In genomic region chr7:36304099-36304425, GRCh38 we compare ENCODE assay signal across 10 cellular contexts.
DNase-seq lines count a peak whose midpoint lies in the region; ATAC-seq and TF ChIP-seq lines count a peak whose summit lies in the region.
"Had no signal": no experiment of that assay in that cellular context is flagged by ENCODE, and none has a peak within 500 bp of the region (broad histone marks: within the 10 kb centered on the region; RNA-seq: fewer than 3 reads in every experiment).

No MANE protein-coding gene starts in this region.

- no peak overlapping the region for H2BK5ac ChIP-seq in neuronal stem cell (ENCODE audit: low read length)

- TF ChIP-seq POLR2A in vagina (IDR thresholded peaks at IDR 0.05): no peak

- no peak overlapping the region for H3K4ac ChIP-seq in neuronal stem cell (ENCODE audit: low read length)

- DNase-seq in right atrium auricular region (ENCODE audit: low spot score): no peak
- DNase-seq in Right ventricle myocardium superior: no peak
- no peak for DNase-seq in coronary artery (ENCODE audit: low spot score)
- DNase-seq in neuronal stem cell (ENCODE audit: low spot score): no peak
- no peak for DNase-seq in vagina (ENCODE audit: extremely low spot score in 2 of 2)
- DNase-seq: activated CD4-positive, alpha-beta T cell treated with anti-CD3 and anti-CD28 coated beads, Interleukin-2, amount 50 U/mL, for 4 hours; activated naive CD4-positive, alpha-beta T cell treated with anti-CD3 and anti-CD28 coated beads for 36 hours had no signal

- H4K8ac ChIP-seq in neuronal stem cell (ENCODE audit: low read depth, low read length): no peak overlapping the region

- no peak overlapping the region for H3K9ac ChIP-seq in neuronal stem cell (ENCODE audit: low read depth, low read length, poor library complexity)

- no peaks in the 10 kb centered on the region for H3K27me3 ChIP-seq in right atrium auricular region
- no peaks in the 10 kb centered on the region for H3K27me3 ChIP-seq in neuronal stem cell (ENCODE audit: control insufficient read depth in 3 of 3, insufficient read depth in 3 of 3, low read depth in 1 of 3, low read length in 3 of 3)
- H3K27me3 ChIP-seq in vagina: no peaks in the 10 kb centered on the region

- no CpG with 5 or more reads among the region's 6 CpGs for WGBS in neuronal stem cell (ENCODE audit: extremely low coverage in 2 of 2, insufficient read length in 2 of 2, insufficient replicate concordance in 1 of 2), 2 donors

- ATAC-seq in Right ventricle myocardium superior (ENCODE audit: poor library complexity) (no peak), GM19328 (IDR thresholded peaks at IDR 0.05; ENCODE audit: unreplicated experiment) (no peak), HG03378 (IDR thresholded peaks at IDR 0.05; ENCODE audit: unreplicated experiment) (no peak), HG02970 (IDR thresholded peaks at IDR 0.05; ENCODE audit: low FRiP score, unreplicated experiment) (no peak)

- H3K4me1 ChIP-seq in right atrium auricular region: peaks cover 0 to 56% of the 10 kb centered on the region in 2 donors
- H3K4me1 ChIP-seq in neuronal stem cell (ENCODE audit: control insufficient read depth in 2 of 2, insufficient read depth in 1 of 2, low read depth in 1 of 2, low read length in 2 of 2): peaks cover 26 to 27% of the 10 kb centered on the region in 2 donors
- peaks cover 38% of the 10 kb centered on the region for H3K4me1 ChIP-seq in vagina

- H3K27ac ChIP-seq in right atrium auricular region (peak overlapping the region; percentile 82 to 91), coronary artery (peak overlapping the region; percentile 82 to 87), neuronal stem cell (replicated peaks; ENCODE audit: low read length) (no peak overlapping the region), vagina (peak overlapping the region; percentile 65)

- H3K36me3 ChIP-seq in right atrium auricular region (no peaks in the 10 kb centered on the region), neuronal stem cell (replicated peaks in 1 of 2; ENCODE audit: control insufficient read depth in 2 of 2, insufficient read depth in 2 of 2, low read length in 2 of 2) (no peaks in the 10 kb centered on the region), vagina (peaks cover 0 to 8% of the 10 kb centered on the region in 2 donors)

- H2BK120ac ChIP-seq in neuronal stem cell (ENCODE audit: low read depth, low read length): no peak overlapping the region

- no peak overlapping the region for H3K23ac ChIP-seq in neuronal stem cell (ENCODE audit: low read depth, low read length, poor library complexity)

- H3K79me1 ChIP-seq in neuronal stem cell (ENCODE audit: low read depth, low read length): no peaks in the 10 kb centered on the region

- no peak overlapping the region for H2AK5ac ChIP-seq in neuronal stem cell (ENCODE audit: low read depth, low read length)

- H2BK15ac ChIP-seq in neuronal stem cell (ENCODE audit: low read length): no peak overlapping the region

- TF ChIP-seq CTCF in right atrium auricular region (IDR thresholded peaks at IDR 0.05) (no peak), coronary artery (IDR thresholded peaks at IDR 0.05) (no peak), vagina (IDR thresholded peaks at IDR 0.05) (no peak)

- no peak overlapping the region for H3K14ac ChIP-seq in neuronal stem cell (ENCODE audit: low read length)

- H3K4me2 ChIP-seq in neuronal stem cell (ENCODE audit: insufficient read depth, low read length, poor library complexity, severe bottlenecking): no peak overlapping the region

- intact Hi-C loops in Right ventricle myocardium superior (cut with DNase I) (no loop called here), vagina (cut with DNase I) (no loop called here)

- no peak overlapping the region for H2BK12ac ChIP-seq in neuronal stem cell (ENCODE audit: low read length)

- no peak overlapping the region for H3K4me3 ChIP-seq in right atrium auricular region
- peak overlapping the region; percentile 26 for H3K4me3 ChIP-seq in coronary artery
- H3K4me3 ChIP-seq in neuronal stem cell (ENCODE audit: low read length in 2 of 2): no peak overlapping the region
- H3K4me3 ChIP-seq in vagina: no peak overlapping the region

- no peak overlapping the region for H4K91ac ChIP-seq in neuronal stem cell (ENCODE audit: low read depth, low read length, poor library complexity)

- no peak overlapping the region for H2AFZ ChIP-seq in neuronal stem cell (ENCODE audit: low read length)

- peak overlapping the region; percentile 9 for H3K18ac ChIP-seq in neuronal stem cell (ENCODE audit: low read length)

- H3K9me3 ChIP-seq in right atrium auricular region: no peaks in the 10 kb centered on the region
- H3K9me3 ChIP-seq in neuronal stem cell (replicated peaks in 1 of 2; ENCODE audit: control insufficient read depth in 2 of 2, insufficient read depth in 1 of 2, low read depth in 1 of 2, low read length in 2 of 2): peaks cover 0 to 3% of the 10 kb centered on the region in 2 donors
- no peaks in the 10 kb centered on the region for H3K9me3 ChIP-seq in vagina
